10 cellular contexts compared by ENCODE assay signal in genomic region chr6:169420912-169421543, GRCh38.
DNase-seq lines count a peak whose midpoint lies in the region; ATAC-seq, FAIRE-seq and TF ChIP-seq lines count a peak whose summit lies in the region.
"Had no signal": no experiment of that assay in that cellular context is flagged by ENCODE, and none has a peak within 500 bp of the region (broad histone marks: within the 10 kb centered on the region; RNA-seq: fewer than 3 reads in every experiment).

No MANE protein-coding gene starts in this region.

- TF ChIP-seq POLR2A in gastrocnemius medialis (IDR thresholded peaks at IDR 0.05), result no peak

- no peaks in the 10 kb centered on the region for H3K36me3 ChIP-seq in gastrocnemius medialis

- no peaks in the 10 kb centered on the region for H3K4me1 ChIP-seq in gastrocnemius medialis

- TF ChIP-seq CTCF in epithelial cell of esophagus (IDR thresholded peaks at IDR 0.05; ENCODE audit: insufficient read depth, low read depth, low read length, missing control alignments) (peak; percentile 26), gastrocnemius medialis (IDR thresholded peaks at IDR 0.05 in 4 of 5, conservative IDR thresholded peaks at IDR 0.05 in 1 of 5) (peak in 3 of 5 experiments; percentile 6 to 34 (median 23))

- no peaks in the 10 kb centered on the region for H3K9me3 ChIP-seq in gastrocnemius medialis

- in situ Hi-C loops in gastrocnemius medialis (cut with MboI; ENCODE audit: low sequenced_read_pairs in 4 of 4), result no loop called here

- DNase-seq in SKM-1 treated with dmso at 0.1 percent for 144 hours (lab: John Stamatoyannopoulos, UW; ENCODE audit: unreplicated experiment), result peak; percentile 21
- DNase-seq in SKM-1 (lab: John Stamatoyannopoulos, UW; ENCODE audit: unreplicated experiment), result no peak
- peak; percentile 6 for DNase-seq in OCI-M1 (lab: John Stamatoyannopoulos, UW)
- DNase-seq in epithelial cell of esophagus (ENCODE audit: low read depth), result peak; percentile 19
- DNase-seq in gastrocnemius medialis, result no peak
- DNase-seq in frontal cortex (ENCODE audit: low spot score in 2 of 2), result no peak
- DNase-seq: activated CD8-positive, alpha-beta memory T cell treated with anti-CD3 and anti-CD28 coated beads, Interleukin-2, amount 10 ng/mL, durations not matched to agents 7 days and 5 days; NCI-H526 treated with DMSO at 0.1 percent for 48 hours had no signal

- no peak for FAIRE-seq in frontal cortex (lab: Jason Lieb, UNC)

- intact Hi-C loops in gastrocnemius medialis (cut with DNase I; ENCODE audit: low total_unique reads), result no loop called here

- H3K27me3 ChIP-seq in gastrocnemius medialis, result no peaks in the 10 kb centered on the region

- ATAC-seq in gastrocnemius medialis (peak in 1 of 2 donors; percentile 42), GM18498 (IDR thresholded peaks at IDR 0.05; ENCODE audit: unreplicated experiment) (no peak), GM18909 (IDR thresholded peaks at IDR 0.05; ENCODE audit: poor library complexity, unreplicated experiment) (no peak)
- ATAC-seq: activated CD8-positive, alpha-beta memory T cell treated with anti-CD3 and anti-CD28 coated beads, Interleukin-2, amount 10 ng/mL, durations not matched to agents 7 days and 5 days had no signal

- H3K4me3 ChIP-seq in epithelial cell of esophagus (ENCODE audit: low read length) (no peak overlapping the region), gastrocnemius medialis (no peak overlapping the region)

- no peak overlapping the region for H3K27ac ChIP-seq in gastrocnemius medialis

Comparison
In these comparisons a context has a peak if more than half of its experiments do, and no peak if none do; other contexts are left out.
1. DNase-seq: peak in SKM-1 treated with dmso at 0.1 percent for 144 hours (single experiment), OCI-M1 (single experiment) and epithelial cell of esophagus (single experiment); none in SKM-1 (single experiment), gastrocnemius medialis (0 of 2) and frontal cortex (0 of 2).